In the genomic region with DNA sequence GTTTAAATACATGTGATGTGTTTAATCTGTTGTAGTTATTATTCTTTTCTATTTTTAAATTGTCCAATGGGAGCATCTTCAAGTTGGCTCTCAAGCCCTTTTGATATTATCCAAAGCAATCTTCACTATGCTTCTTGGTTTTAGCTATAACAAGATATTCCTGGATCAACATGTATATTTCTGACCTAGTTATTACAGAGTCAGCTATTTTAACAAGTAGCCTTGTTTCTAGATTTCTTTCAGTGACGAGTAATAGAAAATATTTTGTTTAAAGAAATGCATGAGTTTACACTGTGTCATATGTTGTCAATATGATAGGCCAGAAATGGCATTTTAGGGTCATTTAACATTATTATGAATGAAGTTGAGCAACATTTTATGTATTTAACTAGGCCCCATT, we compare ENCODE assay signal across 8 cellular contexts.
"Had no signal": no experiment of that assay in that cellular context is flagged by ENCODE, and none has a peak within 500 bp of the region (broad histone marks: within the 10 kb centered on the region; RNA-seq: fewer than 3 reads in every experiment).

No MANE protein-coding gene starts in this region.

- FAIRE-seq: G401.6, GM12891, GM12892, GM18507, GM19239 had no signal

- DNase-seq: GDM1, GF-D8 had no signal

- H3K4me3 ChIP-seq: GM12878 had no signal

- ATAC-seq: GM12878 had no signal
